Comparison of ENCODE assay signal across 1 cellular context in genomic region chr2:11465110-11465484, GRCh38.
TF ChIP-seq lines count a peak whose summit lies in the region.

No MANE protein-coding gene starts in this region.

TF ChIP-seq in K562, 482 proteins besides CTCF, POLR2A, EP300 and RAD21 (continued from another document):
- TF ChIP-seq GMEB1 (CRISPR knock-in tag; IDR thresholded peaks at IDR 0.05) (no peak), SETDB1 (IDR thresholded peaks at IDR 0.05; ENCODE audit: low read length) (no peak), KAT7 (CRISPR knock-in tag; IDR thresholded peaks at IDR 0.05; ENCODE audit: borderline replicate concordance) (peak; percentile 20; the same call in 1 of the 2 replicates), ZSCAN32 (CRISPR knock-in tag; IDR thresholded peaks at IDR 0.05) (no peak), HDAC8 (tag; IDR thresholded peaks at IDR 0.05) (no peak), ZNF512 (tag; IDR thresholded peaks at IDR 0.05) (peak; percentile 51; the same call in 1 of the 2 replicates), TCF3 (CRISPR knock-in tag; IDR thresholded peaks at IDR 0.05) (no peak), CEBPB (tag; IDR thresholded peaks at IDR 0.05) (peak; percentile 40), SNIP1 (IDR thresholded peaks at IDR 0.05; ENCODE audit: low read depth) (no peak), TRIM28 (IDR thresholded peaks at IDR 0.05) (no peak), RBM39 (optimal IDR thresholded peaks at IDR 0.05; ENCODE audit: low read depth, low read length) (no peak), MTA2 (IDR thresholded peaks at IDR 0.05; ENCODE audit: low read depth) (no peak), CBX1 (IDR thresholded peaks at IDR 0.05; ENCODE audit: low read depth) (no peak)
- TF ChIP-seq, protein P1, sequence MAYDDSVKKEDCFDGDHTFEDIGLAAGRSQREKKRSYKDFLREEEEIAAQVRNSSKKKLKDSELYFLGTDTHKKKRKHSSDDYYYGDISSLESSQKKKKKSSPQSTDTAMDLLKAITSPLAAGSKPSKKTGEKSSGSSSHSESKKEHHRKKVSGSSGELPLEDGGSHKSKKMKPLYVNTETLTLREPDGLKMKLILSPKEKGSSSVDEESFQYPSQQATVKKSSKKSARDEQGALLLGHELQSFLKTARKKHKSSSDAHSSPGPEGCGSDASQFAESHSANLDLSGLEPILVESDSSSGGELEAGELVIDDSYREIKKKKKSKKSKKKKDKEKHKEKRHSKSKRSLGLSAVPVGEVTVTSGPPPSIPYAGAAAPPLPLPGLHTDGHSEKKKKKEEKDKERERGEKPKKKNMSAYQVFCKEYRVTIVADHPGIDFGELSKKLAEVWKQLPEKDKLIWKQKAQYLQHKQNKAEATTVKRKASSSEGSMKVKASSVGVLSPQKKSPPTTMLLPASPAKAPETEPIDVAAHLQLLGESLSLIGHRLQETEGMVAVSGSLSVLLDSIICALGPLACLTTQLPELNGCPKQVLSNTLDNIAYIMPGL (CRISPR knock-in tag; IDR thresholded peaks at IDR 0.05) = no peak
- TF ChIP-seq, protein P2, sequence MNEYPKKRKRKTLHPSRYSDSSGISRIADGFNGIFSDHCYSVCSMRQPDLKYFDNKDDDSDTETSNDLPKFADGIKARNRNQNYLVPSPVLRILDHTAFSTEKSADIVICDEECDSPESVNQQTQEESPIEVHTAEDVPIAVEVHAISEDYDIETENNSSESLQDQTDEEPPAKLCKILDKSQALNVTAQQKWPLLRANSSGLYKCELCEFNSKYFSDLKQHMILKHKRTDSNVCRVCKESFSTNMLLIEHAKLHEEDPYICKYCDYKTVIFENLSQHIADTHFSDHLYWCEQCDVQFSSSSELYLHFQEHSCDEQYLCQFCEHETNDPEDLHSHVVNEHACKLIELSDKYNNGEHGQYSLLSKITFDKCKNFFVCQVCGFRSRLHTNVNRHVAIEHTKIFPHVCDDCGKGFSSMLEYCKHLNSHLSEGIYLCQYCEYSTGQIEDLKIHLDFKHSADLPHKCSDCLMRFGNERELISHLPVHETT (CRISPR knock-in tag; conservative IDR thresholded peaks at IDR 0.05 in 1 of 2, IDR thresholded peaks at IDR 0.05 in 1 of 2) = no peak
- TF ChIP-seq, protein P3, sequence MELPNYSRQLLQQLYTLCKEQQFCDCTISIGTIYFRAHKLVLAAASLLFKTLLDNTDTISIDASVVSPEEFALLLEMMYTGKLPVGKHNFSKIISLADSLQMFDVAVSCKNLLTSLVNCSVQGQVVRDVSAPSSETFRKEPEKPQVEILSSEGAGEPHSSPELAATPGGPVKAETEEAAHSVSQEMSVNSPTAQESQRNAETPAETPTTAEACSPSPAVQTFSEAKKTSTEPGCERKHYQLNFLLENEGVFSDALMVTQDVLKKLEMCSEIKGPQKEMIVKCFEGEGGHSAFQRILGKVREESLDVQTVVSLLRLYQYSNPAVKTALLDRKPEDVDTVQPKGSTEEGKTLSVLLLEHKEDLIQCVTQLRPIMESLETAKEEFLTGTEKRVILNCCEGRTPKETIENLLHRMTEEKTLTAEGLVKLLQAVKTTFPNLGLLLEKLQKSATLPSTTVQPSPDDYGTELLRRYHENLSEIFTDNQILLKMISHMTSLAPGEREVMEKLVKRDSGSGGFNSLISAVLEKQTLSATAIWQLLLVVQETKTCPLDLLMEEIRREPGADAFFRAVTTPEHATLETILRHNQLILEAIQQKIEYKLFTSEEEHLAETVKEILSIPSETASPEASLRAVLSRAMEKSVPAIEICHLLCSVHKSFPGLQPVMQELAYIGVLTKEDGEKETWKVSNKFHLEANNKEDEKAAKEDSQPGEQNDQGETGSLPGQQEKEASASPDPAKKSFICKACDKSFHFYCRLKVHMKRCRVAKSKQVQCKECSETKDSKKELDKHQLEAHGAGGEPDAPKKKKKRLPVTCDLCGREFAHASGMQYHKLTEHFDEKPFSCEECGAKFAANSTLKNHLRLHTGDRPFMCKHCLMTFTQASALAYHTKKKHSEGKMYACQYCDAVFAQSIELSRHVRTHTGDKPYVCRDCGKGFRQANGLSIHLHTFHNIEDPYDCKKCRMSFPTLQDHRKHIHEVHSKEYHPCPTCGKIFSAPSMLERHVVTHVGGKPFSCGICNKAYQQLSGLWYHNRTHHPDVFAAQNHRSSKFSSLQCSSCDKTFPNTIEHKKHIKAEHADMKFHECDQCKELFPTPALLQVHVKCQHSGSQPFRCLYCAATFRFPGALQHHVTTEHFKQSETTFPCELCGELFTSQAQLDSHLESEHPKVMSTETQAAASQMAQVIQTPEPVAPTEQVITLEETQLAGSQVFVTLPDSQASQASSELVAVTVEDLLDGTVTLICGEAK (IDR thresholded peaks at IDR 0.05) = peak; percentile 52; the same call in 1 of the 2 replicates
- TF ChIP-seq, protein P3 (CRISPR knock-in tag; IDR thresholded peaks at IDR 0.05) = no peak
- TF ChIP-seq, protein P4, sequence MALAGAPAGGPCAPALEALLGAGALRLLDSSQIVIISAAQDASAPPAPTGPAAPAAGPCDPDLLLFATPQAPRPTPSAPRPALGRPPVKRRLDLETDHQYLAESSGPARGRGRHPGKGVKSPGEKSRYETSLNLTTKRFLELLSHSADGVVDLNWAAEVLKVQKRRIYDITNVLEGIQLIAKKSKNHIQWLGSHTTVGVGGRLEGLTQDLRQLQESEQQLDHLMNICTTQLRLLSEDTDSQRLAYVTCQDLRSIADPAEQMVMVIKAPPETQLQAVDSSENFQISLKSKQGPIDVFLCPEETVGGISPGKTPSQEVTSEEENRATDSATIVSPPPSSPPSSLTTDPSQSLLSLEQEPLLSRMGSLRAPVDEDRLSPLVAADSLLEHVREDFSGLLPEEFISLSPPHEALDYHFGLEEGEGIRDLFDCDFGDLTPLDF (CRISPR knock-in tag; IDR thresholded peaks at IDR 0.05) = no peak
